6 cellular contexts compared by ENCODE assay signal in genomic region chr16:30066882-30067583, GRCh38. TPM values are rescaled to one million over a fixed set of nuclear protein-coding genes. Genes with fewer than 3 reads are reported as not detected.
DNase-seq lines count a peak whose midpoint lies in the region; ATAC-seq, FAIRE-seq and TF ChIP-seq lines count a peak whose summit lies in the region.

No MANE protein-coding gene starts in this region.

- peaks cover 35% of the 10 kb centered on the region for H3K4me1 Mint-ChIP-seq in astrocyte (ENCODE audit: low read depth, unreplicated experiment)

- H3K27me3 ChIP-seq in astrocyte (ENCODE audit: insufficient read depth, low read length): no peaks in the 10 kb centered on the region

- no peaks in the 10 kb centered on the region for H3K9me3 Mint-ChIP-seq in astrocyte (ENCODE audit: unreplicated experiment)

- peaks cover 34% of the 10 kb centered on the region for H3K36me3 ChIP-seq in astrocyte (ENCODE audit: insufficient read depth, low read length)

- no peak for DNase-seq in GM12864 (ENCODE audit: low read depth)
- DNase-seq in astrocyte (ENCODE audit: low read depth): no peak
- DNase-seq in myocyte (ENCODE audit: low read depth): peak; percentile 90
- DNase-seq in mucosa of gallbladder (ENCODE audit: low spot score): no peak
- DNase-seq in NCI-H2171 (lab: John Stamatoyannopoulos, UW): no peak

- H3K36me3 Mint-ChIP-seq in astrocyte (ENCODE audit: low read depth, unreplicated experiment): peaks cover 38% of the 10 kb centered on the region

- no peak for ATAC-seq in HG02763 (IDR thresholded peaks at IDR 0.05; ENCODE audit: unreplicated experiment)

- H3K4me2 ChIP-seq in astrocyte (ENCODE audit: low read length): peak overlapping the region; percentile 98

- H3K9ac ChIP-seq in astrocyte (ENCODE audit: low read length): peak overlapping the region; percentile 89

- TF ChIP-seq CTCF in GM12864 (IDR thresholded peaks at IDR 0.05; ENCODE audit: low read depth, low read length, missing control alignments) (no peak), astrocyte (IDR thresholded peaks at IDR 0.05; ENCODE audit: insufficient read depth, low read depth, low read length) (no peak)

- H3K79me2 ChIP-seq in astrocyte (ENCODE audit: insufficient read depth, low read length): peaks cover 60% of the 10 kb centered on the region

- no peaks in the 10 kb centered on the region for H3K9me3 ChIP-seq in astrocyte (ENCODE audit: insufficient read depth, low read depth, low read length)

- H3K4me1 ChIP-seq in astrocyte (ENCODE audit: insufficient read depth, low read length): peaks cover 54% of the 10 kb centered on the region

- H3K27me3 Mint-ChIP-seq in astrocyte (ENCODE audit: low read depth, unreplicated experiment): no peaks in the 10 kb centered on the region

- no peak for FAIRE-seq in astrocyte (lab: Jason Lieb, UNC)

- H3K27ac ChIP-seq in astrocyte (ENCODE audit: low read depth, low read length): peak overlapping the region; percentile 93

- H3K4me3 Mint-ChIP-seq in astrocyte (ENCODE audit: unreplicated experiment): peak overlapping the region; percentile 98

- peak overlapping the region; percentile 98 for H3K27ac Mint-ChIP-seq in astrocyte (ENCODE audit: unreplicated experiment)

- no peak overlapping the region for H2AFZ ChIP-seq in astrocyte (ENCODE audit: low read depth, low read length)

- peaks cover 62% of the 10 kb centered on the region for H4K20me1 ChIP-seq in astrocyte (ENCODE audit: insufficient read depth, low read length)

- H3K4me3 ChIP-seq in GM12864 (ENCODE audit: low read depth, low read length): peak overlapping the region; percentile 78
- H3K4me3 ChIP-seq in astrocyte (ENCODE audit: insufficient read depth, low read depth, low read length): peak overlapping the region; percentile 85

RNA-seq across cellular contexts. Expression of gene ALDOA, which starts 1.5 kb away (rescaled TPM):
- total RNA-seq in astrocyte (1,795 and 1,830 TPM in 2 replicates), myocyte (2,927 and 3,693 TPM in 2 replicates), mucosa of gallbladder (1,422 TPM)
- polyA plus RNA-seq in myocyte (2012): 2,123 TPM

RNA-seq across cellular contexts. Expression of gene PPP4C, which starts 8.8 kb away (rescaled TPM):
- total RNA-seq in astrocyte: 140 TPM in 2 replicates
- 79.8 and 80.3 TPM in 2 replicates for total RNA-seq in myocyte
- polyA plus RNA-seq in myocyte (2012): 113 TPM
- total RNA-seq in mucosa of gallbladder: 95.3 TPM

RNA-seq across cellular contexts. Expression of gene TBX6, which starts 24.7 kb away (rescaled TPM):
- total RNA-seq in astrocyte (0.22 and 0.27 TPM in 2 replicates), myocyte (0.45 and 1.4 TPM in 2 replicates), mucosa of gallbladder (3.7 TPM)
- polyA plus RNA-seq in myocyte (2012): 0.34 TPM

RNA-seq across cellular contexts. Expression of gene YPEL3, which starts 29.0 kb away (rescaled TPM):
- 20.5 and 25.2 TPM in 2 replicates for total RNA-seq in astrocyte
- 41.3 and 52.2 TPM in 2 replicates for total RNA-seq in myocyte
- polyA plus RNA-seq in myocyte (2012): 115 TPM
- 81.7 TPM for total RNA-seq in mucosa of gallbladder

RNA-seq across cellular contexts. Expression of gene TLCD3B, which starts 36.0 kb away (rescaled TPM):
- total RNA-seq in astrocyte (1.4 and 1.9 TPM in 2 replicates), myocyte (0.21 and 1.0 TPM in 2 replicates), mucosa of gallbladder (not detected)
- polyA plus RNA-seq in myocyte (2012): 0.26 TPM
